Comparison of ENCODE assay signal across 36 cellular contexts in the genomic region with DNA sequence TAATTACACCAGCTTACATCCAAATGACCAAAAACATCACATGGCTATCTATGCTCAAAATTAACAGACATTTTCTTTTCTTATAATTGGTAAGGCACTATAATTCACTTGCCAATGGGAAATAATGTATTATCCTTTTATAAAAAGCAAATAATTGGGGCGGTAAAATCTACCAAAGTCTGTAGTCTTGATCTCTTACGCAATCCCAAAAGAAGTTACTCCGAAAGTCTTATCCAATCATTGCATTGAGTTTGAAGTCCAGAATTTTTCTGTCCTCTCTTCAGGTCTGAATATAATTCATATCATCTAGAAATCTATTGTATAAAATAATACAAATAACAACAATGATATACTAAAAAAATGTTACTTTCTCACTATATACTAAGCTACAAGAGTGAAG.
"Had no signal": no experiment of that assay in that cellular context is flagged by ENCODE, and none has a peak within 500 bp of the region (broad histone marks: within the 10 kb centered on the region; RNA-seq: fewer than 3 reads in every experiment).

No MANE protein-coding gene starts in this region.

- H3K9me3 ChIP-seq: MG63 had no signal

- DNase-seq: Karpas-422, Kasumi-1, MG63, MM.1S, MV-4-11, NCI-H1048, NCI-H1092, NCI-H1092 treated with DMSO at 0.1 percent for 48 hours, NCI-H1105, NCI-H1105 treated with DMSO at 0.1 percent for 48 hours, NCI-H1417, NCI-H1417 treated with DMSO at 0.1 percent for 48 hours, NCI-H1436, NCI-H1436 treated with DMSO at 0.1 percent for 48 hours, NCI-H146, NCI-H1694, NCI-H1694 treated with DMSO at 0.1 percent for 48 hours, NCI-H187, NCI-H187 treated with DMSO at 0.1 percent for 48 hours, NCI-H1930, NCI-H2029, NCI-H2029 treated with DMSO at 0.1 percent for 48 hours, NCI-H2081, NCI-H2081 treated with DMSO at 0.1 percent for 48 hours, NCI-H2107, NCI-H2171, NCI-H2171 treated with DMSO at 0.1 percent for 48 hours, NCI-H2227 treated with DMSO at 0.1 percent for 48 hours, NCI-H226, NCI-H345, NCI-H446, NCI-H446 treated with DMSO at 0.1 percent for 48 hours, NCI-H510A, NCI-H510A treated with DMSO at 0.1 percent for 48 hours, NCI-H524, NCI-H524 treated with DMSO at 0.1 percent for 48 hours had no signal

- H3K27me3 ChIP-seq: MG63 had no signal

- H3K4me3 ChIP-seq: MG63 had no signal

- H3K36me3 ChIP-seq: MG63 had no signal
